21 cellular contexts compared by ENCODE assay signal in the genomic region with DNA sequence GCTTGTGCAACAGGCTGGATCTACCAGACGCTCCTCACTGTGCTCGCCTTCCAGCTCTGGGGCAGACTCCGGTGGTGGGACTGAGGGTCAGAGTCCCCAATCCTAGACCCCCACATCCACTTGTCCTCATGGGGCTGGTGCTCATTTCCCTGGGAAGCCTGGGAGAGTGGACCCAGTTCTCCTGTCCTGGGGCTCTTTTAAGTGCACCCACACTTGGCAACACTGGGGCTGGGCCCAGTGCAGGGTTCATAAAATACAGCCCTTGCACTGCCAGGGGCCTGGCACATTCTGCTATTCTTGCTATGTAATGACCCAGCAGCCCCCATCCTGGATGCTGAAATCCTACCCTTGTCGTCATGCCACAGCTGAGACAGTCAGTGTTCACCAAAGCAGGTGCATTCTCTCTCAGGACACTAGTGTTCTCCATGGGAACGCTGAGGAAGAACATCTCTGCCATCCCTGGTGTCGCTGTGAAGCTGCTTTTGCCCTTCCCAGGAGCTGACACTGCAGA.
DNase-seq lines count a peak whose midpoint lies in the region; ATAC-seq, FAIRE-seq and TF ChIP-seq lines count a peak whose summit lies in the region.
"Had no signal": no experiment of that assay in that cellular context is flagged by ENCODE, and none has a peak within 500 bp of the region (broad histone marks: within the 10 kb centered on the region; RNA-seq: fewer than 3 reads in every experiment).

No MANE protein-coding gene starts in this region.

- no peaks in the 10 kb centered on the region for H3K9me3 Mint-ChIP-seq in CD4-positive, alpha-beta memory T cell

- H2BK15ac ChIP-seq in H1 (ENCODE audit: low read length), result no peak overlapping the region

- H2BK120ac ChIP-seq in H1 (replicated peaks; ENCODE audit: low read depth, low read length) (no peak overlapping the region), trophoblast cell (ENCODE audit: insufficient read depth, low read length, poor library complexity) (no peak overlapping the region)

- no peak for FAIRE-seq in H1 (lab: Jason Lieb, UNC)

- H3K9me2 ChIP-seq in Karpas-422 (replicated peaks; ENCODE audit: insufficient read depth, low read length), result no peaks in the 10 kb centered on the region

- H3K27ac ChIP-seq in CD4-positive, alpha-beta memory T cell (ENCODE audit: low read depth, low read length), result no peak overlapping the region
- H3K27ac ChIP-seq in Karpas-422 (ENCODE audit: low read length), result peak overlapping the region; percentile 97
- H3K27ac ChIP-seq in H1 (ENCODE audit: low read depth, low read length), result no peak overlapping the region
- H3K27ac ChIP-seq in trophoblast cell (ENCODE audit: low read depth, low read length), result no peak overlapping the region
- H3K27ac ChIP-seq: body of pancreas had no signal

- no peaks in the 10 kb centered on the region for H3K27me3 Mint-ChIP-seq in CD4-positive, alpha-beta memory T cell

- no peak for TF ChIP-seq EP300 in H1 (IDR thresholded peaks at IDR 0.05; ENCODE audit: borderline replicate concordance in 1 of 2, low read depth in 2 of 2, low read length in 2 of 2)

- intact Hi-C loops in CD4-positive, alpha-beta memory T cell (cut with micrococcal nuclease), result no loop called here

- H3K4me1 ChIP-seq in CD4-positive, alpha-beta memory T cell (ENCODE audit: insufficient read depth, low read length), result peaks cover 36% of the 10 kb centered on the region
- H3K4me1 ChIP-seq in Karpas-422 (ENCODE audit: low read length), result peaks cover 65% of the 10 kb centered on the region
- peaks cover 9 to 21% (median 15%) of the 10 kb centered on the region in 4 experiments for H3K4me1 ChIP-seq in H1 (replicated peaks in 1 of 4; ENCODE audit: control insufficient read depth in 3 of 4, insufficient read depth in 4 of 4, low read length in 3 of 4)
- peaks cover 4 to 6% of the 10 kb centered on the region in 2 experiments for H3K4me1 ChIP-seq in trophoblast cell (ENCODE audit: control insufficient read depth in 1 of 2, insufficient read depth in 2 of 2, low read length in 2 of 2)
- H3K4me1 ChIP-seq: body of pancreas had no signal

- H3K4me3 Mint-ChIP-seq in CD4-positive, alpha-beta memory T cell, result peak overlapping the region in 1 of 8 donors; percentile 33
- H3K4me3 Mint-ChIP-seq: HFFc6 had no signal

- no peak overlapping the region for H4K5ac ChIP-seq in H1 (ENCODE audit: insufficient read length, low read depth, low read length)

- H3K4me3 ChIP-seq in CD4-positive, alpha-beta memory T cell (ENCODE audit: low read length in 2 of 2), result no peak overlapping the region
- H3K4me3 ChIP-seq in Karpas-422 (ENCODE audit: low read length) (no peak overlapping the region), H1 (ENCODE audit: extremely low read depth in 1 of 4, insufficient read depth in 2 of 4, low read depth in 3 of 4, low read length in 4 of 4) (no peak overlapping the region), trophoblast cell (ENCODE audit: low read depth, low read length) (peak overlapping the region; percentile 61)
- H3K4me3 ChIP-seq: body of pancreas, K562, left lung had no signal

- H3K27ac Mint-ChIP-seq in CD4-positive, alpha-beta memory T cell, result peak overlapping the region in 6 of 7 donors; percentile 1 to 96 (median 70)
- H3K27ac Mint-ChIP-seq: HFFc6 had no signal

- H3K27me3 ChIP-seq in CD4-positive, alpha-beta memory T cell (ENCODE audit: insufficient read depth, low read length), result no peaks in the 10 kb centered on the region
- H3K27me3 ChIP-seq in Karpas-422 (ENCODE audit: low read length) (no peaks in the 10 kb centered on the region), H1 (replicated peaks in 1 of 4; ENCODE audit: control insufficient read depth in 3 of 4, extremely low read depth in 1 of 4, insufficient read depth in 3 of 4, low read length in 3 of 4) (no peaks in the 10 kb centered on the region), trophoblast cell (ENCODE audit: insufficient read depth, low read length) (no peaks in the 10 kb centered on the region)
- H3K27me3 ChIP-seq: body of pancreas, left lung had no signal

- H3K4me1 Mint-ChIP-seq in CD4-positive, alpha-beta memory T cell, result peaks cover 41 to 75% (median 55%) of the 10 kb centered on the region in 4 donors

- H4K20me1 ChIP-seq in Karpas-422 (ENCODE audit: insufficient read depth, low read depth, low read length) (no peaks in the 10 kb centered on the region), H1 (replicated peaks in 1 of 2; ENCODE audit: control insufficient read depth in 1 of 2, insufficient read depth in 2 of 2, low read length in 2 of 2) (peaks cover 0 to 5% of the 10 kb centered on the region in 2 experiments)

- TF ChIP-seq RAD21 in H1 (IDR thresholded peaks at IDR 0.05 in 1 of 2, conservative IDR thresholded peaks at IDR 0.05 in 1 of 2; ENCODE audit: low read depth in 2 of 2, low read length in 2 of 2), result no peak

- WGBS in H1 (ENCODE audit: extremely low coverage in 1 of 2, insufficient coverage in 1 of 2, insufficient read length in 1 of 2, insufficient replicate concordance in 2 of 2, low coverage in 1 of 2, low lambda C conversion rate in 2 of 2, missing lambda C conversion rate in 1 of 2), 2 experiments, result 88% methylated on average over 6 of the region's 6 CpGs; no CpG with 5 or more reads in 1 of the 2 experiments
- no CpG with 5 or more reads among the region's 6 CpGs for WGBS in trophoblast cell (ENCODE audit: extremely low coverage, insufficient coverage, insufficient read length)

- POLR2A ChIA-PET in CD4-positive, alpha-beta memory T cell (lab: Charles Lee; ENCODE audit: partially characterized antibody), result interaction anchor here (3.5 kb wide), 1 partner anchor 9 kb away, joined by 25 read pairs; no protein-coding TSS in a partner anchor
- POLR2A ChIA-PET in H1 (lab: Charles Lee; ENCODE audit: partially characterized antibody), result no interaction called here

- H4K12ac ChIP-seq in trophoblast cell (ENCODE audit: low read depth, low read length), result no peak overlapping the region

- H4K91ac ChIP-seq in H1 (replicated peaks; ENCODE audit: insufficient read length, low read length), result no peak overlapping the region
- no peak overlapping the region for H4K91ac ChIP-seq in trophoblast cell (ENCODE audit: low read depth, low read length)

- no peak overlapping the region for H3K14ac ChIP-seq in H1 (ENCODE audit: insufficient read length)
- H3K14ac ChIP-seq in trophoblast cell (ENCODE audit: low read length), result no peak overlapping the region

- H4K8ac ChIP-seq in H1 (ENCODE audit: extremely low read depth, insufficient read depth, low read length) (no peak overlapping the region), trophoblast cell (ENCODE audit: low read depth, low read length) (no peak overlapping the region)

- no peak overlapping the region for H3K56ac ChIP-seq in H1 (replicated peaks; ENCODE audit: insufficient read length, low read depth, low read length)

- H3K79me1 ChIP-seq in H1 (ENCODE audit: low read depth, low read length) (no peaks in the 10 kb centered on the region), trophoblast cell (ENCODE audit: low read length) (peaks cover 3% of the 10 kb centered on the region)

- H2AFZ ChIP-seq in Karpas-422 (ENCODE audit: low read length) (no peak overlapping the region), H1 (ENCODE audit: low read length) (no peak overlapping the region), trophoblast cell (ENCODE audit: insufficient read depth, low read length, poor library complexity) (no peak overlapping the region)

- H3K36me3 ChIP-seq in CD4-positive, alpha-beta memory T cell (ENCODE audit: insufficient read depth, low read length), result peaks cover 22% of the 10 kb centered on the region
- H3K36me3 ChIP-seq in Karpas-422 (ENCODE audit: insufficient read depth, low read length), result peaks cover 12% of the 10 kb centered on the region; the same call in 1 of the 2 replicates
- H3K36me3 ChIP-seq in H1 (ENCODE audit: control insufficient read depth in 2 of 4, insufficient read depth in 4 of 4, low read length in 3 of 4), result no peaks in the 10 kb centered on the region
- H3K36me3 ChIP-seq in trophoblast cell (ENCODE audit: control insufficient read depth in 1 of 2, insufficient read depth in 2 of 2, low read length in 2 of 2), result peaks cover 22 to 26% of the 10 kb centered on the region in 2 experiments

- no peaks in the 10 kb centered on the region for H3K79me2 ChIP-seq in Karpas-422 (ENCODE audit: low read length)
- no peaks in the 10 kb centered on the region for H3K79me2 ChIP-seq in H1 (ENCODE audit: control insufficient read depth in 1 of 2, insufficient read depth in 2 of 2, low read length in 2 of 2)
- no peaks in the 10 kb centered on the region for H3K79me2 ChIP-seq in trophoblast cell (ENCODE audit: control insufficient read depth, insufficient read depth, low read length, poor library complexity)

- DNase-seq in CD4-positive, alpha-beta memory T cell, result no peak
- DNase-seq in Karpas-422, result no peak
- no peak for DNase-seq in H1 (ENCODE audit: low read depth in 1 of 2, low spot score in 2 of 2)
- DNase-seq in trophoblast cell, result no peak
- no peak for DNase-seq in DMS 273 (lab: John Stamatoyannopoulos, UW; ENCODE audit: unreplicated experiment)
- no peak for DNase-seq in cerebellum (ENCODE audit: low spot score)
- DNase-seq: activated gamma-delta T cell; body of pancreas; dermis blood vessel endothelial cell; DMS 273 treated with DMSO at 0.1 percent for 48 hours; foreskin melanocyte; GDM1; HFFc6; NCI-H2029; NCI-H524; right cardiac atrium; SHP77 treated with DMSO at 0.1 percent for 48 hours; stimulated activated CD4-positive, alpha-beta T cell treated with anti-CD3 and anti-CD28 coated beads, Interleukin-2, amount 100 ng/mL, for 24 hours had no signal

- CTCF ChIA-PET in CD4-positive, alpha-beta memory T cell (lab: Charles Lee; ENCODE audit: partially characterized antibody), result interaction anchor here (3.5 to 19.7 kb wide), 3 partner anchors 10 to 26 kb away, joined by 27 to 509 read pairs (median 45); no protein-coding TSS in a partner anchor
- CTCF ChIA-PET in H1 (lab: Charles Lee; ENCODE audit: partially characterized antibody), result interaction anchor here (1.6 to 3.1 kb wide), 4 partner anchors 9 to 155 kb away, joined by 5 to 18 read pairs (median 7); no protein-coding TSS in a partner anchor

- H2BK5ac ChIP-seq in H1 (ENCODE audit: low read depth, low read length) (peak overlapping the region; percentile 75; the same call in 1 of the 2 replicates), trophoblast cell (ENCODE audit: low read depth, low read length, poor library complexity) (no peak overlapping the region)

- H3K36me3 Mint-ChIP-seq in CD4-positive, alpha-beta memory T cell, result peaks cover 28 to 64% of the 10 kb centered on the region in 2 donors

- peak overlapping the region; percentile 98; the same call in 1 of the 2 replicates for H2BK12ac ChIP-seq in H1 (ENCODE audit: low read depth, low read length)
- H2BK12ac ChIP-seq in trophoblast cell (ENCODE audit: low read length), result no peak overlapping the region

- no peak overlapping the region for H3K4me2 ChIP-seq in Karpas-422 (ENCODE audit: low read depth, low read length, poor library complexity, severe bottlenecking)
- H3K4me2 ChIP-seq in H1 (ENCODE audit: insufficient read depth in 1 of 2, low read depth in 2 of 2, low read length in 2 of 2), result no peak overlapping the region
- no peak overlapping the region for H3K4me2 ChIP-seq in trophoblast cell (ENCODE audit: low read length)

- no peak overlapping the region for H3K4ac ChIP-seq in H1 (replicated peaks; ENCODE audit: insufficient read length, low read depth, low read length)
- no peak overlapping the region for H3K4ac ChIP-seq in trophoblast cell (ENCODE audit: low read depth, low read length)

- no peak for ATAC-seq in GM19455 (IDR thresholded peaks at IDR 0.05; ENCODE audit: unreplicated experiment)
- ATAC-seq: body of pancreas, K562, left lung, right cardiac atrium had no signal

- TF ChIP-seq CTCF in H1 (IDR thresholded peaks at IDR 0.05; ENCODE audit: control extremely low read depth in 1 of 3, insufficient read depth in 1 of 3, low read depth in 1 of 3, low read length in 3 of 3), result no peak

- H2AK5ac ChIP-seq in H1 (ENCODE audit: low read depth, low read length) (peak overlapping the region; percentile 100; the same call in 1 of the 2 replicates), trophoblast cell (ENCODE audit: low read length) (no peak overlapping the region)

- no peak overlapping the region for H2BK20ac ChIP-seq in H1 (ENCODE audit: low read length)

- H3K23ac ChIP-seq in H1 (ENCODE audit: insufficient read length), result no peak overlapping the region
- H3K23ac ChIP-seq in trophoblast cell (ENCODE audit: low read length), result no peak overlapping the region

- TF ChIP-seq POLR2A in H1 (IDR thresholded peaks at IDR 0.05; ENCODE audit: control extremely low read depth in 1 of 2, low read depth in 2 of 2, low read length in 2 of 2), result no peak

- no peaks in the 10 kb centered on the region for H3K9me3 ChIP-seq in CD4-positive, alpha-beta memory T cell (ENCODE audit: control insufficient read depth in 1 of 2, low read length in 2 of 2)
- H3K9me3 ChIP-seq in Karpas-422 (ENCODE audit: low read length), result no peaks in the 10 kb centered on the region
- H3K9me3 ChIP-seq in H1 (ENCODE audit: insufficient read depth in 2 of 2, low read depth in 1 of 2, low read length in 1 of 2), result no peaks in the 10 kb centered on the region
- H3K9me3 ChIP-seq in trophoblast cell (ENCODE audit: insufficient read depth, low read depth, low read length), result peaks cover 10% of the 10 kb centered on the region
- H3K9me3 ChIP-seq: body of pancreas, left lung had no signal

- H3K23me2 ChIP-seq in H1 (ENCODE audit: low read depth, low read length), result peaks cover 6% of the 10 kb centered on the region; the same call in 1 of the 2 replicates

- no peak overlapping the region for H3K9ac ChIP-seq in Karpas-422 (ENCODE audit: low read length)
- no peak overlapping the region for H3K9ac ChIP-seq in H1 (replicated peaks in 1 of 4; ENCODE audit: extremely low read depth in 1 of 4, low read depth in 3 of 4, low read length in 3 of 4)
- no peak overlapping the region for H3K9ac ChIP-seq in trophoblast cell (ENCODE audit: low read length)

- H3K18ac ChIP-seq in H1 (ENCODE audit: extremely low read depth, low read length) (no peak overlapping the region), trophoblast cell (ENCODE audit: low read length) (no peak overlapping the region)
